15 cellular contexts compared by ENCODE assay signal in genomic region chr15:33148129-33148850, GRCh38. TPM values are rescaled to one million over a fixed set of nuclear protein-coding genes. Genes with fewer than 3 reads are reported as not detected.
DNase-seq lines count a peak whose midpoint lies in the region; ATAC-seq and TF ChIP-seq lines count a peak whose summit lies in the region.
"Had no signal": no experiment of that assay in that cellular context is flagged by ENCODE, and none has a peak within 500 bp of the region (broad histone marks: within the 10 kb centered on the region; RNA-seq: fewer than 3 reads in every experiment).

No MANE protein-coding gene starts in this region.

- peak; percentile 37 for DNase-seq in activated T-cell treated with anti-CD3 and anti-CD28 coated beads, Interleukin-2, amount 50 U/mL, for 24 hours
- DNase-seq in activated T-cell treated with anti-CD3 and anti-CD28 coated beads for 4 hours (no peak), SK-N-DZ (ENCODE audit: low spot score) (peak; percentile 55), mesothelial cell of epicardium (ENCODE audit: low spot score in 2 of 2, unreplicated experiment in 2 of 2) (no peak)
- peak; percentile 11 for DNase-seq in activated naive CD8-positive, alpha-beta T cell treated with anti-CD3 and anti-CD28 coated beads, Interleukin-2, amount 50 U/mL, for 24 hours
- no peak for DNase-seq in stimulated activated effector memory CD8-positive, alpha-beta T cell treated with anti-CD3 and anti-CD28 coated beads, Interleukin-12 subunit alpha, Interleukin-12 subunit beta, amount 100 ng/mL, for 72 hours (ENCODE audit: low spot score in 2 of 2)
- DNase-seq in stimulated activated CD4-positive, alpha-beta T cell treated with anti-CD3 and anti-CD28 coated beads, Interleukin-2, amount 100 ng/mL, for 48 hours: no peak
- DNase-seq: activated CD8-positive, alpha-beta memory T cell treated with anti-CD3 and anti-CD28 coated beads, Interleukin-2, amount 50 U/mL, for 4 hours; NCI-H146; NCI-H446 treated with DMSO at 0.1 percent for 48 hours; stimulated activated CD4-positive, alpha-beta T cell treated with anti-CD3 and anti-CD28 coated beads, Interleukin-12 subunit alpha, Interleukin-12 subunit beta, amount 100 ng/mL, for 4 hours; T-helper 9 cell had no signal

- H3K4me3 Mint-ChIP-seq in activated T-cell treated with anti-CD3 and anti-CD28 coated beads, Interleukin-2, amount 50 U/mL, for 24 hours: peak overlapping the region; percentile 57
- H3K4me3 Mint-ChIP-seq in activated naive CD8-positive, alpha-beta T cell treated with anti-CD3 and anti-CD28 coated beads, Interleukin-2, amount 50 U/mL, for 24 hours: peak overlapping the region; percentile 68
- H3K4me3 Mint-ChIP-seq in stimulated activated effector memory CD8-positive, alpha-beta T cell treated with anti-CD3 and anti-CD28 coated beads, Interleukin-12 subunit alpha, Interleukin-12 subunit beta, amount 100 ng/mL, for 72 hours: peak overlapping the region; percentile 6
- no peak overlapping the region for H3K4me3 Mint-ChIP-seq in mesothelial cell of epicardium
- H3K4me3 Mint-ChIP-seq: IgD-negative memory B cell had no signal

- no peaks in the 10 kb centered on the region for H3K36me3 Mint-ChIP-seq in activated T-cell treated with anti-CD3 and anti-CD28 coated beads, Interleukin-2, amount 50 U/mL, for 24 hours (ENCODE audit: low read depth)
- no peaks in the 10 kb centered on the region for H3K36me3 Mint-ChIP-seq in activated naive CD8-positive, alpha-beta T cell treated with anti-CD3 and anti-CD28 coated beads, Interleukin-2, amount 50 U/mL, for 24 hours (ENCODE audit: low read depth)
- no peaks in the 10 kb centered on the region for H3K36me3 Mint-ChIP-seq in stimulated activated effector memory CD8-positive, alpha-beta T cell treated with anti-CD3 and anti-CD28 coated beads, Interleukin-12 subunit alpha, Interleukin-12 subunit beta, amount 100 ng/mL, for 72 hours
- H3K36me3 Mint-ChIP-seq in mesothelial cell of epicardium: no peaks in the 10 kb centered on the region
- H3K36me3 Mint-ChIP-seq: IgD-negative memory B cell had no signal

- peak; percentile 46 for ATAC-seq in activated naive CD8-positive, alpha-beta T cell treated with anti-CD3 and anti-CD28 coated beads, Interleukin-2, amount 50 U/mL, for 24 hours
- ATAC-seq in stimulated activated effector memory CD8-positive, alpha-beta T cell treated with anti-CD3 and anti-CD28 coated beads, Interleukin-12 subunit alpha, Interleukin-12 subunit beta, amount 100 ng/mL, for 72 hours: peak; percentile 37
- ATAC-seq in GM18873 (IDR thresholded peaks at IDR 0.05; ENCODE audit: low FRiP score, unreplicated experiment): no peak

- peak overlapping the region; percentile 62 for H3K27ac Mint-ChIP-seq in activated T-cell treated with anti-CD3 and anti-CD28 coated beads, Interleukin-2, amount 50 U/mL, for 24 hours
- H3K27ac Mint-ChIP-seq in activated naive CD8-positive, alpha-beta T cell treated with anti-CD3 and anti-CD28 coated beads, Interleukin-2, amount 50 U/mL, for 24 hours: peak overlapping the region; percentile 8
- no peak overlapping the region for H3K27ac Mint-ChIP-seq in stimulated activated effector memory CD8-positive, alpha-beta T cell treated with anti-CD3 and anti-CD28 coated beads, Interleukin-12 subunit alpha, Interleukin-12 subunit beta, amount 100 ng/mL, for 72 hours
- H3K27ac Mint-ChIP-seq in mesothelial cell of epicardium: no peak overlapping the region
- H3K27ac Mint-ChIP-seq: IgD-negative memory B cell, progenitor cell of endocrine pancreas had no signal

- no peak for TF ChIP-seq CTCF in mesothelial cell of epicardium (IDR thresholded peaks at IDR 0.05; ENCODE audit: unreplicated experiment)

- H3K4me1 Mint-ChIP-seq in activated T-cell treated with anti-CD3 and anti-CD28 coated beads, Interleukin-2, amount 50 U/mL, for 24 hours (ENCODE audit: low read depth): peaks cover 25% of the 10 kb centered on the region
- H3K4me1 Mint-ChIP-seq in activated naive CD8-positive, alpha-beta T cell treated with anti-CD3 and anti-CD28 coated beads, Interleukin-2, amount 50 U/mL, for 24 hours: peaks cover 25% of the 10 kb centered on the region
- H3K4me1 Mint-ChIP-seq in stimulated activated effector memory CD8-positive, alpha-beta T cell treated with anti-CD3 and anti-CD28 coated beads, Interleukin-12 subunit alpha, Interleukin-12 subunit beta, amount 100 ng/mL, for 72 hours: peaks cover 10% of the 10 kb centered on the region
- peaks cover 4% of the 10 kb centered on the region for H3K4me1 Mint-ChIP-seq in mesothelial cell of epicardium

- H3K27me3 Mint-ChIP-seq in activated T-cell treated with anti-CD3 and anti-CD28 coated beads, Interleukin-2, amount 50 U/mL, for 24 hours: no peaks in the 10 kb centered on the region
- H3K27me3 Mint-ChIP-seq in activated naive CD8-positive, alpha-beta T cell treated with anti-CD3 and anti-CD28 coated beads, Interleukin-2, amount 50 U/mL, for 24 hours: no peaks in the 10 kb centered on the region
- H3K27me3 Mint-ChIP-seq in mesothelial cell of epicardium (ENCODE audit: low read depth): no peaks in the 10 kb centered on the region

- H3K9me3 Mint-ChIP-seq in activated T-cell treated with anti-CD3 and anti-CD28 coated beads, Interleukin-2, amount 50 U/mL, for 24 hours: no peaks in the 10 kb centered on the region
- no peaks in the 10 kb centered on the region for H3K9me3 Mint-ChIP-seq in activated naive CD8-positive, alpha-beta T cell treated with anti-CD3 and anti-CD28 coated beads, Interleukin-2, amount 50 U/mL, for 24 hours
- H3K9me3 Mint-ChIP-seq in stimulated activated effector memory CD8-positive, alpha-beta T cell treated with anti-CD3 and anti-CD28 coated beads, Interleukin-12 subunit alpha, Interleukin-12 subunit beta, amount 100 ng/mL, for 72 hours: no peaks in the 10 kb centered on the region
- H3K9me3 Mint-ChIP-seq in mesothelial cell of epicardium: peaks cover 5% of the 10 kb centered on the region
- H3K9me3 Mint-ChIP-seq: IgD-negative memory B cell had no signal

RNA-seq across cellular contexts. Expression of gene FMN1, which starts 46.2 kb away (rescaled TPM):
- 2.0 and 2.2 TPM in 2 replicates for polyA plus RNA-seq in SK-N-DZ (2014; cell fraction: cytosol; rRNA removed)
- 1.3 and 1.7 TPM in 2 replicates for polyA plus RNA-seq in SK-N-DZ (2014; cell fraction: nucleus; rRNA removed)
- 1.1 to 1.6 TPM (median 1.2 TPM) in 3 replicates for total RNA-seq in mesothelial cell of epicardium
- polyA plus RNA-seq: IgD-negative memory B cell had no signal

Comparison
In these comparisons a context has a peak if more than half of its experiments do, and no peak if none do; other contexts are left out.
1. DNase-seq: peak in activated T-cell treated with anti-CD3 and anti-CD28 coated beads, Interleukin-2, amount 50 U/mL, for 24 hours (single experiment), SK-N-DZ (single experiment) and activated naive CD8-positive, alpha-beta T cell treated with anti-CD3 and anti-CD28 coated beads, Interleukin-2, amount 50 U/mL, for 24 hours (single experiment); none in activated T-cell treated with anti-CD3 and anti-CD28 coated beads for 4 hours (single experiment), stimulated activated effector memory CD8-positive, alpha-beta T cell treated with anti-CD3 and anti-CD28 coated beads, Interleukin-12 subunit alpha, Interleukin-12 subunit beta, amount 100 ng/mL, for 72 hours (0 of 2), mesothelial cell of epicardium (0 of 2) and stimulated activated CD4-positive, alpha-beta T cell treated with anti-CD3 and anti-CD28 coated beads, Interleukin-2, amount 100 ng/mL, for 48 hours (0 of 2).
2. H3K27ac Mint-ChIP-seq: peak in activated T-cell treated with anti-CD3 and anti-CD28 coated beads, Interleukin-2, amount 50 U/mL, for 24 hours (single experiment) and activated naive CD8-positive, alpha-beta T cell treated with anti-CD3 and anti-CD28 coated beads, Interleukin-2, amount 50 U/mL, for 24 hours (single experiment); none in stimulated activated effector memory CD8-positive, alpha-beta T cell treated with anti-CD3 and anti-CD28 coated beads, Interleukin-12 subunit alpha, Interleukin-12 subunit beta, amount 100 ng/mL, for 72 hours (single experiment) and mesothelial cell of epicardium (single experiment).